In the genomic region with DNA sequence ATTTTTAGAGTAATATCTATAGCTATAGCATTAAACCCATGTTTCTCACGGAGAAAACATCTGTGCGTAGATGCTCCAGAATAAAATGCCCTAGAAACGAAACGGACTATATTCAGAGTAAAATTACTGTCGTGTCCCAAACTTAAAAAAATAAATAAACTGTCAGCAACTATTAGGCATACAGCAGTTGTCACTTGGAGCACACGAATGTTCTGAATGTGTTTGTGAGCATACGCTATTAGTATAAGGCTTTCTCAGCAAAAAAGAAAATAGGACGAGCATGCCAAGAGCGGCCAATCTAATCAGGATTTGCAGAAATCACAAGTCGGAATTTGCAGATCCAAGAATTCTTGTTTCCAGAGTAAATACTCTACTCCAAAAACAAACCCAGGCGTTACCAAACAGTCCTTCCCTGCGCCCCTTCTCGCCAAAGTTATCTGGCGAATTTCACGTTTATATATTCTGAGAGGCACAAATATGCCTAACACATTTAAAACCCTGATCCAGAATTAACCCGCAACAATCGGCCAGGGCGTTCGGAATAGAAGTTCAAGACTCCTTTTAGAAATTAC, we compare ENCODE assay signal across 8 cellular contexts. TPM values are rescaled to one million over a fixed set of nuclear protein-coding genes. Genes with fewer than 3 reads are reported as not detected.
DNase-seq lines count a peak whose midpoint lies in the region; ATAC-seq and TF ChIP-seq lines count a peak whose summit lies in the region.

No MANE protein-coding gene starts in this region.

- H3K27me3 ChIP-seq in CD8-positive, alpha-beta T cell (ENCODE audit: insufficient read depth, low read length), result peaks cover 45% of the 10 kb centered on the region
- H3K27me3 ChIP-seq in effector memory CD4-positive, alpha-beta T cell (replicated peaks; ENCODE audit: control insufficient read depth, insufficient read depth, low read length, poor library complexity, severe bottlenecking), result peaks cover 52% of the 10 kb centered on the region
- peaks cover 35 to 38% of the 10 kb centered on the region in 2 donors for H3K27me3 ChIP-seq in naive thymus-derived CD4-positive, alpha-beta T cell (ENCODE audit: control insufficient read depth in 2 of 2, insufficient read depth in 2 of 2, low read length in 2 of 2)

- no peaks in the 10 kb centered on the region for H3K36me3 Mint-ChIP-seq in CD8-positive, alpha-beta T cell
- H3K36me3 Mint-ChIP-seq in naive thymus-derived CD4-positive, alpha-beta T cell, result peaks cover 0 to 5% (median 0%) of the 10 kb centered on the region in 5 donors

- peaks cover 29% of the 10 kb centered on the region for H3K4me1 Mint-ChIP-seq in CD8-positive, alpha-beta T cell (ENCODE audit: low read depth)
- peaks cover 20 to 51% (median 36%) of the 10 kb centered on the region in 7 donors for H3K4me1 Mint-ChIP-seq in naive thymus-derived CD4-positive, alpha-beta T cell

- intact Hi-C loops in CD8-positive, alpha-beta T cell (cut with DNase I, micrococcal nuclease), result loop anchor here (5.0 to 10.0 kb wide), 6 partner anchors 169 to 1831 kb away; partner anchors contain the start of genes EFCAB11 (in 1 of the 2), GALC (in 1 of the 2), SPATA7 (in 1 of the 2) and TDP1 (in 1 of the 2)
- intact Hi-C loops in naive thymus-derived CD4-positive, alpha-beta T cell (cut with micrococcal nuclease), result loop anchor here (5.0 to 10.0 kb wide), 3 partner anchors 167 to 861 kb away; partner anchors contain the start of genes SPATA7 (in 2 of the 2) and FOXN3 (in 1 of the 2)
- intact Hi-C loops in posterior vena cava (cut with DNase I), result loop anchor here in 1 of 2 donors (10.0 kb wide), 1 partner anchor 59 kb away; no protein-coding TSS in a partner anchor

- H3K36me3 ChIP-seq in CD8-positive, alpha-beta T cell (ENCODE audit: insufficient read depth, low read length), result no peaks in the 10 kb centered on the region
- no peaks in the 10 kb centered on the region for H3K36me3 ChIP-seq in effector memory CD4-positive, alpha-beta T cell (ENCODE audit: control insufficient read depth, insufficient read depth, low read length)
- H3K36me3 ChIP-seq in naive thymus-derived CD4-positive, alpha-beta T cell (ENCODE audit: control insufficient read depth in 2 of 3, insufficient read depth in 3 of 3, low read length in 3 of 3), result no peaks in the 10 kb centered on the region

- no peaks in the 10 kb centered on the region for H3K9me3 ChIP-seq in CD8-positive, alpha-beta T cell (ENCODE audit: low read length)
- no peaks in the 10 kb centered on the region for H3K9me3 ChIP-seq in effector memory CD4-positive, alpha-beta T cell (ENCODE audit: control insufficient read depth, low read length)
- H3K9me3 ChIP-seq in naive thymus-derived CD4-positive, alpha-beta T cell (ENCODE audit: control insufficient read depth in 2 of 3, low read length in 3 of 3), result no peaks in the 10 kb centered on the region

- peaks cover 56% of the 10 kb centered on the region for H3K27me3 Mint-ChIP-seq in CD8-positive, alpha-beta T cell (ENCODE audit: low read depth)
- peaks cover 49 to 64% (median 50%) of the 10 kb centered on the region in 5 donors for H3K27me3 Mint-ChIP-seq in naive thymus-derived CD4-positive, alpha-beta T cell

- ATAC-seq in CD8-positive, alpha-beta T cell, result no peak
- ATAC-seq in naive thymus-derived CD4-positive, alpha-beta T cell, result no peak

- no peak overlapping the region for H3K27ac ChIP-seq in CD8-positive, alpha-beta T cell (ENCODE audit: low read depth, low read length)
- no peak overlapping the region for H3K27ac ChIP-seq in effector memory CD4-positive, alpha-beta T cell (ENCODE audit: insufficient read depth, low read length, poor library complexity, severe bottlenecking)
- no peak overlapping the region for H3K27ac ChIP-seq in naive thymus-derived CD4-positive, alpha-beta T cell (ENCODE audit: low read depth, low read length)

- DNase-seq in CD8-positive, alpha-beta T cell, result no peak
- DNase-seq in NCI-H69 (lab: John Stamatoyannopoulos, UW) (peak; percentile 51), activated gamma-delta T cell treated with Interleukin-2 at 50 U/mL for 16 hours (no peak), posterior vena cava (ENCODE audit: low spot score) (no peak), Kasumi-1 (lab: John Stamatoyannopoulos, UW) (no peak)
- no peak for DNase-seq in effector memory CD4-positive, alpha-beta T cell
- no peak for DNase-seq in naive thymus-derived CD4-positive, alpha-beta T cell
- no peak for DNase-seq in stimulated activated CD4-positive, alpha-beta T cell treated with anti-CD3 and anti-CD28 coated beads, Interleukin-2, amount 100 ng/mL, for 48 hours

- peak overlapping the region; percentile 67 for H3K4me3 Mint-ChIP-seq in CD8-positive, alpha-beta T cell
- H3K4me3 Mint-ChIP-seq in naive thymus-derived CD4-positive, alpha-beta T cell, result peak overlapping the region in 9 of 10 donors; percentile 64 to 82 (median 73)

- no peaks in the 10 kb centered on the region for H3K9me3 Mint-ChIP-seq in CD8-positive, alpha-beta T cell
- peaks cover 0 to 4% (median 0%) of the 10 kb centered on the region in 11 donors for H3K9me3 Mint-ChIP-seq in naive thymus-derived CD4-positive, alpha-beta T cell

- peak overlapping the region; percentile 2 for H3K4me3 ChIP-seq in CD8-positive, alpha-beta T cell (ENCODE audit: low read depth, low read length)
- peak overlapping the region; percentile 0 for H3K4me3 ChIP-seq in effector memory CD4-positive, alpha-beta T cell (ENCODE audit: insufficient read depth, low read depth, low read length, poor library complexity, severe bottlenecking)
- no peak overlapping the region for H3K4me3 ChIP-seq in naive thymus-derived CD4-positive, alpha-beta T cell (ENCODE audit: low read length)

- H3K4me1 ChIP-seq in CD8-positive, alpha-beta T cell (ENCODE audit: insufficient read depth, low read length), result peaks cover 27% of the 10 kb centered on the region
- H3K4me1 ChIP-seq in effector memory CD4-positive, alpha-beta T cell (ENCODE audit: control insufficient read depth, insufficient read depth, low read length, poor library complexity, severe bottlenecking), result peaks cover 20% of the 10 kb centered on the region
- peaks cover 14 to 19% of the 10 kb centered on the region in 2 donors for H3K4me1 ChIP-seq in naive thymus-derived CD4-positive, alpha-beta T cell (ENCODE audit: control insufficient read depth in 2 of 2, insufficient read depth in 2 of 2, low read length in 2 of 2)

- POLR2A ChIA-PET in CD8-positive, alpha-beta T cell (lab: Charles Lee), result no interaction called here
- POLR2A ChIA-PET in naive thymus-derived CD4-positive, alpha-beta T cell (lab: Charles Lee), result no interaction called here

- H3K27ac Mint-ChIP-seq in CD8-positive, alpha-beta T cell, result no peak overlapping the region
- peak overlapping the region in 1 of 9 donors; percentile 46 for H3K27ac Mint-ChIP-seq in naive thymus-derived CD4-positive, alpha-beta T cell

- TF ChIP-seq CTCF in CD8-positive, alpha-beta T cell (IDR thresholded peaks at IDR 0.05), result no peak

- CTCF ChIA-PET in CD8-positive, alpha-beta T cell (lab: Charles Lee), result no interaction called here
- CTCF ChIA-PET in naive thymus-derived CD4-positive, alpha-beta T cell (lab: Charles Lee), result no interaction called here

RNA-seq across cellular contexts. Expression of gene PTPN21, which starts 0.8 kb away (rescaled TPM):
- total RNA-seq in CD8-positive, alpha-beta T cell, result not detected
- total RNA-seq in naive thymus-derived CD4-positive, alpha-beta T cell, result under 1 TPM in 1 of 5 experiments, not detected in 4; 0.34 TPM
- polyA plus RNA-seq in naive thymus-derived CD4-positive, alpha-beta T cell, result not detected
- 10 to 100 TPM; 32.9 to 44.0 TPM for total RNA-seq in posterior vena cava

RNA-seq across cellular contexts. Expression of gene ZC3H14, which starts 8.9 kb away (rescaled TPM):
- 10 to 100 TPM; 36.3 to 39.3 TPM for total RNA-seq in CD8-positive, alpha-beta T cell
- 10 to 100 TPM; 40.1 to 66.2 (median 45.6) TPM for total RNA-seq in naive thymus-derived CD4-positive, alpha-beta T cell
- 10 to 100 TPM; 39.7 to 72.4 TPM for polyA plus RNA-seq in naive thymus-derived CD4-positive, alpha-beta T cell
- total RNA-seq in posterior vena cava, result 10 to 100 TPM; 42.6 to 42.7 TPM

Comparison
In these comparisons a context has a peak if more than half of its experiments do, and no peak if none do; other contexts are left out.
1. RNA of gene PTPN21, which starts 0.8 kb away (total RNA-seq): 32.9 to 44.0 TPM in posterior vena cava; 0.34 TPM in naive thymus-derived CD4-positive, alpha-beta T cell and not detected in CD8-positive, alpha-beta T cell; every median in the first group is over 10 times any median in the second.